ENCODE assay signal across 30 cellular contexts in genomic region chr2:128555433-128555832, GRCh38.
"Had no signal": no experiment of that assay in that cellular context is flagged by ENCODE, and none has a peak within 500 bp of the region (broad histone marks: within the 10 kb centered on the region; RNA-seq: fewer than 3 reads in every experiment).

No MANE protein-coding gene starts in this region.

- H3K27ac Mint-ChIP-seq: activated CD4-positive, alpha-beta memory T cell treated with anti-CD3 and anti-CD28 coated beads for 36 hours; activated CD4-positive, alpha-beta T cell treated with anti-CD3 and anti-CD28 coated beads for 36 hours; activated CD4-positive, alpha-beta T cell treated with anti-CD3 and anti-CD28 coated beads, Interleukin-2, amount 10 ng/mL, durations not matched to agents 24 days and 14 days; activated naive CD4-positive, alpha-beta T cell treated with anti-CD3 and anti-CD28 coated beads, Interleukin-2, amount 10 ng/mL, durations not matched to agents 7 days and 5 days; activated naive CD4-positive, alpha-beta T cell treated with anti-CD3 and anti-CD28 coated beads, Interleukin-2, amount 50 U/mL, for 72 hours; activated naive CD8-positive, alpha-beta T cell treated with anti-CD3 and anti-CD28 coated beads, Interleukin-2, amount 10 ng/mL, durations not matched to agents 7 days and 5 days; activated T-helper 1 cell treated with anti-CD3 and anti-CD28 coated beads, Interleukin-12 subunit alpha, Interleukin-12 subunit beta, Interleukin-2, Interleukin-4 antibody, amounts not matched to agents 30 ng/mL and 10 ng/mL and 1 ng/mL, durations not matched to agents 14 hours and 24 hours and 36 hours; activated T-helper 2 cell treated with anti-CD3 and anti-CD28 coated beads, Interferon-gamma antibody, Interleukin-2, Interleukin-4, amounts not matched to agents 10 μg/mL and 5 μg/mL and 100 μg/mL, durations not matched to agents 14 hours and 24 hours and 36 hours; dendritic cell treated with granulocyte-macrophage colony-stimulating factor and Interleukin-4, amounts not matched to agents 40 ng/mL and 50 ng/mL, for 4 days; effector memory CD8-positive, alpha-beta T cell; T-helper 17 cell; T-helper 2 cell treated with Interferon-gamma antibody and Interleukin-4, amounts not matched to agents 5 μg/mL and 100 μg/mL, for 36 hours had no signal

- DNase-seq: activated CD4-positive, alpha-beta memory T cell treated with anti-CD3 and anti-CD28 coated beads for 36 hours; activated CD4-positive, alpha-beta T cell treated with anti-CD3 and anti-CD28 coated beads for 36 hours; activated CD4-positive, alpha-beta T cell treated with anti-CD3 and anti-CD28 coated beads, Interleukin-2, amount 10 ng/mL, durations not matched to agents 24 days and 14 days; activated CD4-positive, CD25-positive, alpha-beta regulatory T cell; activated CD4-positive, CD25-positive, alpha-beta regulatory T cell treated with anti-CD3 and anti-CD28 coated beads, Interleukin-2, amount 50 U/mL, for 72 hours; activated CD8-positive, alpha-beta memory T cell treated with anti-CD3 and anti-CD28 coated beads, Interleukin-2, amount 50 U/mL, for 4 hours; activated gamma-delta T cell; activated naive CD4-positive, alpha-beta T cell; activated naive CD4-positive, alpha-beta T cell treated with anti-CD3 and anti-CD28 coated beads, Interleukin-2, amount 10 ng/mL, durations not matched to agents 7 days and 5 days; activated naive CD8-positive, alpha-beta T cell treated with anti-CD3 and anti-CD28 coated beads, Interleukin-2, amount 10 ng/mL, durations not matched to agents 7 days and 5 days; activated T-cell treated with anti-CD3 and anti-CD28 coated beads, Interleukin-2, amount 50 U/mL, for 1 hour; activated T-cell treated with anti-CD3 and anti-CD28 coated beads, Interleukin-2, amount 50 U/mL, for 48 hours; dorsolateral prefrontal cortex; effector CD4-positive, alpha-beta T cell; effector memory CD8-positive, alpha-beta T cell; erythroblast; foreskin keratinocyte; gastrocnemius medialis; glutamatergic neuron; heart left ventricle; T-helper 1 cell; T-helper 17 cell; T1000 had no signal

- H3K27me3 Mint-ChIP-seq: activated CD4-positive, alpha-beta T cell treated with anti-CD3 and anti-CD28 coated beads for 36 hours; activated CD4-positive, alpha-beta T cell treated with anti-CD3 and anti-CD28 coated beads, Interleukin-2, amount 10 ng/mL, durations not matched to agents 24 days and 14 days; activated naive CD8-positive, alpha-beta T cell treated with anti-CD3 and anti-CD28 coated beads, Interleukin-2, amount 10 ng/mL, durations not matched to agents 7 days and 5 days had no signal

- H3K36me3 Mint-ChIP-seq: activated CD4-positive, alpha-beta memory T cell treated with anti-CD3 and anti-CD28 coated beads for 36 hours; activated naive CD4-positive, alpha-beta T cell treated with anti-CD3 and anti-CD28 coated beads, Interleukin-2, amount 10 ng/mL, durations not matched to agents 7 days and 5 days; activated naive CD4-positive, alpha-beta T cell treated with anti-CD3 and anti-CD28 coated beads, Interleukin-2, amount 50 U/mL, for 72 hours; activated naive CD8-positive, alpha-beta T cell treated with anti-CD3 and anti-CD28 coated beads, Interleukin-2, amount 10 ng/mL, durations not matched to agents 7 days and 5 days; brain had no signal

- H3K4me1 Mint-ChIP-seq: activated CD4-positive, alpha-beta T cell treated with anti-CD3 and anti-CD28 coated beads for 36 hours; activated CD4-positive, alpha-beta T cell treated with anti-CD3 and anti-CD28 coated beads, Interleukin-2, amount 10 ng/mL, durations not matched to agents 24 days and 14 days; activated naive CD4-positive, alpha-beta T cell treated with anti-CD3 and anti-CD28 coated beads, Interleukin-2, amount 10 ng/mL, durations not matched to agents 7 days and 5 days; activated naive CD8-positive, alpha-beta T cell treated with anti-CD3 and anti-CD28 coated beads, Interleukin-2, amount 10 ng/mL, durations not matched to agents 7 days and 5 days; central memory CD8-positive, alpha-beta T cell; T-helper 17 cell had no signal

- H3K9me3 Mint-ChIP-seq: activated CD4-positive, alpha-beta memory T cell treated with anti-CD3 and anti-CD28 coated beads for 36 hours; activated CD4-positive, alpha-beta T cell treated with anti-CD3 and anti-CD28 coated beads, Interleukin-2, amount 10 ng/mL, durations not matched to agents 24 days and 14 days; activated naive CD4-positive, alpha-beta T cell treated with anti-CD3 and anti-CD28 coated beads, Interleukin-2, amount 10 ng/mL, durations not matched to agents 7 days and 5 days; activated naive CD4-positive, alpha-beta T cell treated with anti-CD3 and anti-CD28 coated beads, Interleukin-2, amount 50 U/mL, for 72 hours; activated naive CD8-positive, alpha-beta T cell treated with anti-CD3 and anti-CD28 coated beads, Interleukin-2, amount 10 ng/mL, durations not matched to agents 7 days and 5 days; activated T-helper 1 cell treated with anti-CD3 and anti-CD28 coated beads, Interleukin-12 subunit alpha, Interleukin-12 subunit beta, Interleukin-2, Interleukin-4 antibody, amounts not matched to agents 30 ng/mL and 10 ng/mL and 1 ng/mL, durations not matched to agents 14 hours and 24 hours and 36 hours; activated T-helper 2 cell treated with anti-CD3 and anti-CD28 coated beads, Interferon-gamma antibody, Interleukin-2, Interleukin-4, amounts not matched to agents 10 μg/mL and 5 μg/mL and 100 μg/mL, durations not matched to agents 14 hours and 24 hours and 36 hours; central memory CD8-positive, alpha-beta T cell; dendritic cell treated with granulocyte-macrophage colony-stimulating factor and Interleukin-4, amounts not matched to agents 40 ng/mL and 50 ng/mL, for 4 days; effector memory CD8-positive, alpha-beta T cell; T-helper 2 cell treated with Interferon-gamma antibody and Interleukin-4, amounts not matched to agents 5 μg/mL and 100 μg/mL, for 36 hours had no signal

- ATAC-seq: activated CD4-positive, alpha-beta T cell treated with anti-CD3 and anti-CD28 coated beads for 36 hours; activated naive CD4-positive, alpha-beta T cell treated with anti-CD3 and anti-CD28 coated beads, Interleukin-2, amount 50 U/mL, for 72 hours; effector memory CD8-positive, alpha-beta T cell; foreskin keratinocyte; gastrocnemius medialis; heart left ventricle; T-helper 17 cell had no signal

- H3K4me3 Mint-ChIP-seq: activated CD4-positive, alpha-beta memory T cell treated with anti-CD3 and anti-CD28 coated beads for 36 hours; activated CD4-positive, alpha-beta T cell treated with anti-CD3 and anti-CD28 coated beads for 36 hours; activated CD4-positive, alpha-beta T cell treated with anti-CD3 and anti-CD28 coated beads, Interleukin-2, amount 10 ng/mL, durations not matched to agents 24 days and 14 days; activated naive CD4-positive, alpha-beta T cell treated with anti-CD3 and anti-CD28 coated beads, Interleukin-2, amount 10 ng/mL, durations not matched to agents 7 days and 5 days; activated naive CD8-positive, alpha-beta T cell treated with anti-CD3 and anti-CD28 coated beads, Interleukin-2, amount 10 ng/mL, durations not matched to agents 7 days and 5 days; activated T-helper 1 cell treated with anti-CD3 and anti-CD28 coated beads, Interleukin-12 subunit alpha, Interleukin-12 subunit beta, Interleukin-2, Interleukin-4 antibody, amounts not matched to agents 30 ng/mL and 10 ng/mL and 1 ng/mL, durations not matched to agents 14 hours and 24 hours and 36 hours; brain; central memory CD8-positive, alpha-beta T cell; dendritic cell treated with granulocyte-macrophage colony-stimulating factor and Interleukin-4, amounts not matched to agents 40 ng/mL and 50 ng/mL, for 4 days; effector memory CD8-positive, alpha-beta T cell; T-helper 17 cell; T-helper 2 cell treated with Interferon-gamma antibody and Interleukin-4, amounts not matched to agents 5 μg/mL and 100 μg/mL, for 36 hours had no signal
